12 cellular contexts compared by ENCODE assay signal in the genomic region with DNA sequence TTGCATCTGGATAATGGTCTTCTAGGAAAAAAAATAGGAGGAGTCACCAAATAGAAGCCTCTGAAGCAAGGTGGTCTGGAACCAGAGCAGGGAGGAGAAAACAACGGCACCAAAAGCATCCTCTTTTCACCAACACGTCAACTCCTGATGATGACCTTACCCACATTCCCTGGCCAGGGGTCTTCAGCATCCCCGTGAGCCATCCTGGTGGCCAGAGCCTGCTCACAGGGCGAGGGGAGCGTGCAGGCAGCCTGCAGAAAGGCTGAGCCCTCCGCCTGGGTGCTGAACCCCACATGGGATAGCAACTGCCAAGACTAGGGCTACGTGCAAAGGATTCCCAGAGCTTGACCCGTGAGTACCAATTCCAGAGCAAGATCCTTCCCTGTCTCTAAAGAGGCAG.
"Had no signal": no experiment of that assay in that cellular context is flagged by ENCODE, and none has a peak within 500 bp of the region (broad histone marks: within the 10 kb centered on the region; RNA-seq: fewer than 3 reads in every experiment).

No MANE protein-coding gene starts in this region.

- H3K4me3 ChIP-seq: cardiac muscle cell, gastrocnemius medialis, psoas muscle, sigmoid colon had no signal

- H3K9me3 Mint-ChIP-seq: activated naive CD8-positive, alpha-beta T cell treated with anti-CD3 and anti-CD28 coated beads, Interleukin-2, amount 50 U/mL, for 24 hours; activated T-cell treated with anti-CD3 and anti-CD28 coated beads, Interleukin-2, amount 50 U/mL, for 72 hours had no signal

- H3K4me1 Mint-ChIP-seq: activated naive CD8-positive, alpha-beta T cell treated with anti-CD3 and anti-CD28 coated beads, Interleukin-2, amount 50 U/mL, for 24 hours; T-cell had no signal

- ATAC-seq: activated naive CD8-positive, alpha-beta T cell treated with anti-CD3 and anti-CD28 coated beads, Interleukin-2, amount 50 U/mL, for 24 hours; activated T-cell treated with anti-CD3 and anti-CD28 coated beads, Interleukin-2, amount 50 U/mL, for 72 hours; gastrocnemius medialis; psoas muscle; stimulated activated naive CD8-positive, alpha-beta T cell treated with anti-CD3 and anti-CD28 coated beads, Interleukin-15, Interleukin-2, amounts not matched to agents 100 U/mL and 50 U/mL, for 24 hours; T-cell had no signal

- H3K4me3 Mint-ChIP-seq: activated naive CD8-positive, alpha-beta T cell treated with anti-CD3 and anti-CD28 coated beads, Interleukin-2, amount 50 U/mL, for 24 hours; activated T-cell treated with anti-CD3 and anti-CD28 coated beads, Interleukin-2, amount 50 U/mL, for 72 hours; mesothelial cell of epicardium; T-cell had no signal

- H3K27me3 ChIP-seq: cardiac muscle cell, gastrocnemius medialis, sigmoid colon had no signal

- DNase-seq: activated CD4-positive, alpha-beta T cell treated with anti-CD3 and anti-CD28 coated beads for 48 hours; activated naive CD4-positive, alpha-beta T cell treated with Interleukin-2 at 50 U/mL for 16 hours; activated naive CD8-positive, alpha-beta T cell treated with anti-CD3 and anti-CD28 coated beads, Interleukin-2, amount 50 U/mL, for 24 hours; activated T-cell treated with anti-CD3 and anti-CD28 coated beads, Interleukin-2, amount 50 U/mL, for 72 hours; gastrocnemius medialis; stimulated activated naive CD8-positive, alpha-beta T cell treated with anti-CD3 and anti-CD28 coated beads, Interleukin-15, Interleukin-2, amounts not matched to agents 100 U/mL and 50 U/mL, for 24 hours; T-cell; T1000 had no signal

- H3K36me3 Mint-ChIP-seq: mesothelial cell of epicardium, T-cell had no signal

- H3K27ac Mint-ChIP-seq: activated naive CD8-positive, alpha-beta T cell treated with anti-CD3 and anti-CD28 coated beads, Interleukin-2, amount 50 U/mL, for 24 hours; activated T-cell treated with anti-CD3 and anti-CD28 coated beads, Interleukin-2, amount 50 U/mL, for 72 hours; mesothelial cell of epicardium; T-cell had no signal

- H3K36me3 ChIP-seq: cardiac muscle cell, gastrocnemius medialis, sigmoid colon had no signal
